In genomic region chr2:45699032-45699658, GRCh38 we compare ENCODE assay signal across 1 cellular context.
TF ChIP-seq lines count a peak whose summit lies in the region.

No MANE protein-coding gene starts in this region.

TF ChIP-seq in HepG2, 621 proteins besides CTCF, POLR2A, EP300 and RAD21 (continued from another document):
- TF ChIP-seq CEBPZ (IDR thresholded peaks at IDR 0.05; ENCODE audit: low read length) (no peak), POLR2AphosphoS5 (IDR thresholded peaks at IDR 0.05; ENCODE audit: low read depth, low read length) (no peak), ZSCAN29 (CRISPR knock-in tag; conservative IDR thresholded peaks at IDR 0.05) (no peak), GABPA (IDR thresholded peaks at IDR 0.05; ENCODE audit: low read depth, low read length) (no peak), GABPA (CRISPR knock-in tag; IDR thresholded peaks at IDR 0.05; ENCODE audit: low read depth) (no peak), NCOA2 (CRISPR knock-in tag; IDR thresholded peaks at IDR 0.05) (no peak), ZNF256 (CRISPR knock-in tag; conservative IDR thresholded peaks at IDR 0.05) (no peak), TBP (CRISPR knock-in tag; IDR thresholded peaks at IDR 0.05) (no peak), KDM5B (CRISPR knock-in tag; IDR thresholded peaks at IDR 0.05; ENCODE audit: borderline replicate concordance) (no peak), PATZ1 (CRISPR knock-in tag; IDR thresholded peaks at IDR 0.05) (no peak), FIP1L1 (IDR thresholded peaks at IDR 0.05; ENCODE audit: borderline replicate concordance, insufficient read depth, low read depth, low read length) (no peak), KAT7 (CRISPR knock-in tag; IDR thresholded peaks at IDR 0.05; ENCODE audit: borderline replicate concordance) (no peak), ZNF101 (CRISPR knock-in tag; IDR thresholded peaks at IDR 0.05; ENCODE audit: borderline replicate concordance, low read depth) (no peak)
- TF ChIP-seq, protein P1, sequence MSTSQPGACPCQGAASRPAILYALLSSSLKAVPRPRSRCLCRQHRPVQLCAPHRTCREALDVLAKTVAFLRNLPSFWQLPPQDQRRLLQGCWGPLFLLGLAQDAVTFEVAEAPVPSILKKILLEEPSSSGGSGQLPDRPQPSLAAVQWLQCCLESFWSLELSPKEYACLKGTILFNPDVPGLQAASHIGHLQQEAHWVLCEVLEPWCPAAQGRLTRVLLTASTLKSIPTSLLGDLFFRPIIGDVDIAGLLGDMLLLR (CRISPR knock-in tag; IDR thresholded peaks at IDR 0.05) = no peak
- TF ChIP-seq, protein P2, sequence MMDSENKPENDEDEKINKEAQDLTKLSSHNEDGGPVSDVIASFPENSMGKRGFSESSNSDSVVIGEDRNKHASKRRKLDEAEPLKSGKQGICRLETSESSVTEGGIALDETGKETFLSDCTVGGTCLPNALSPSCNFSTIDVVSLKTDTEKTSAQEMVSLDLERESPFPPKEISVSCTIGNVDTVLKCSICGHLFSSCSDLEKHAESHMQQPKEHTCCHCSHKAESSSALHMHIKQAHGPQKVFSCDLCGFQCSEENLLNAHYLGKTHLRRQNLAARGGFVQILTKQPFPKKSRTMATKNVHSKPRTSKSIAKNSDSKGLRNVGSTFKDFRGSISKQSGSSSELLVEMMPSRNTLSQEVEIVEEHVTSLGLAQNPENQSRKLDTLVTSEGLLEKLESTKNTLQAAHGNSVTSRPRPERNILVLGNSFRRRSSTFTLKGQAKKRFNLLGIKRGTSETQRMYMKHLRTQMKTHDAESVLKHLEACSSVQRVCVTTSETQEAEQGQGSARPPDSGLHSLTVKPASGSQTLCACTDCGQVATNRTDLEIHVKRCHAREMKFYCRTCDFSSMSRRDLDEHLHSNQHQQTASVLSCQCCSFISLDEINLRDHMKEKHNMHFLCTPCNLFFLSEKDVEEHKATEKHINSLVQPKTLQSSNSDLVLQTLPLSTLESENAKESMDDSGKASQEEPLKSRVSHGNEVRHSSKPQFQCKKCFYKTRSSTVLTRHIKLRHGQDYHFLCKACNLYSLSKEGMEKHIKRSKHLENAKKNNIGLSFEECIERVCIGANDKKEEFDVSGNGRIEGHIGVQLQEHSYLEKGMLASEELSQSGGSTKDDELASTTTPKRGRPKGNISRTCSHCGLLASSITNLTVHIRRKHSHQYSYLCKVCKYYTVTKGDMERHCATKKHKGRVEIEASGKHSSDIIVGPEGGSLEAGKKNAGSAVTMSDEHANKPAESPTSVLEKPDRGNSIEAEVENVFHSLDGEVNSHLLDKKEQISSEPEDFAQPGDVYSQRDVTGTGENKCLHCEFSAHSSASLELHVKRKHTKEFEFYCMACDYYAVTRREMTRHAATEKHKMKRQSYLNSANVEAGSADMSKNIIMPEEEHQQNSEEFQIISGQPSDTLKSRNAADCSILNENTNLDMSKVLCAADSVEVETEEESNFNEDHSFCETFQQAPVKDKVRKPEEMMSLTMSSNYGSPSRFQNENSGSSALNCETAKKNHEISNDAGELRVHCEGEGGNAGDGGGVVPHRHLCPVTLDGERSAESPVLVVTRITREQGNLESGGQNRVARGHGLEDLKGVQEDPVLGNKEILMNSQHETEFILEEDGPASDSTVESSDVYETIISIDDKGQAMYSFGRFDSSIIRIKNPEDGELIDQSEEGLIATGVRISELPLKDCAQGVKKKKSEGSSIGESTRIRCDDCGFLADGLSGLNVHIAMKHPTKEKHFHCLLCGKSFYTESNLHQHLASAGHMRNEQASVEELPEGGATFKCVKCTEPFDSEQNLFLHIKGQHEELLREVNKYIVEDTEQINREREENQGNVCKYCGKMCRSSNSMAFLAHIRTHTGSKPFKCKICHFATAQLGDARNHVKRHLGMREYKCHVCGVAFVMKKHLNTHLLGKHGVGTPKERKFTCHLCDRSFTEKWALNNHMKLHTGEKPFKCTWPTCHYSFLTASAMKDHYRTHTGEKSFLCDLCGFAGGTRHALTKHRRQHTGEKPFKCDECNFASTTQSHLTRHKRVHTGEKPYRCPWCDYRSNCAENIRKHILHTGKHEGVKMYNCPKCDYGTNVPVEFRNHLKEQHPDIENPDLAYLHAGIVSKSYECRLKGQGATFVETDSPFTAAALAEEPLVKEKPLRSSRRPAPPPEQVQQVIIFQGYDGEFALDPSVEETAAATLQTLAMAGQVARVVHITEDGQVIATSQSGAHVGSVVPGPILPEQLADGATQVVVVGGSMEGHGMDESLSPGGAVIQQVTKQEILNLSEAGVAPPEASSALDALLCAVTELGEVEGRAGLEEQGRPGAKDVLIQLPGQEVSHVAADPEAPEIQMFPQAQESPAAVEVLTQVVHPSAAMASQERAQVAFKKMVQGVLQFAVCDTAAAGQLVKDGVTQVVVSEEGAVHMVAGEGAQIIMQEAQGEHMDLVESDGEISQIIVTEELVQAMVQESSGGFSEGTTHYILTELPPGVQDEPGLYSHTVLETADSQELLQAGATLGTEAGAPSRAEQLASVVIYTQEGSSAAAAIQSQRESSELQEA (CRISPR knock-in tag; IDR thresholded peaks at IDR 0.05; ENCODE audit: not compliant biosample characterization) = no peak
